ENCODE assay signal across 11 cellular contexts in genomic region chr6:100796049-100796823, GRCh38.
DNase-seq lines count a peak whose midpoint lies in the region; ATAC-seq, FAIRE-seq and TF ChIP-seq lines count a peak whose summit lies in the region.
"Had no signal": no experiment of that assay in that cellular context is flagged by ENCODE, and none has a peak within 500 bp of the region (broad histone marks: within the 10 kb centered on the region; RNA-seq: fewer than 3 reads in every experiment).

No MANE protein-coding gene starts in this region.

- H3K27me3 ChIP-seq in K562 (ENCODE audit: control insufficient read depth in 2 of 2, insufficient read depth in 2 of 2, low read length in 2 of 2) (no peaks in the 10 kb centered on the region), neural progenitor cell (no peaks in the 10 kb centered on the region)

- FAIRE-seq in K562 (lab: Jason Lieb, UNC) (no peak), RCC 7860 (lab: Jason Lieb, UNC) (no peak)
- FAIRE-seq: G401.6, TTC549, urothelium cell line had no signal

- no peak overlapping the region for H3K4me2 ChIP-seq in K562 (ENCODE audit: insufficient read depth, low read length)
- no peak overlapping the region for H3K4me2 ChIP-seq in neural progenitor cell

- H3K4me3 ChIP-seq in K562 (no peak overlapping the region), neural progenitor cell (no peak overlapping the region)

- no peak overlapping the region for H3K27ac Mint-ChIP-seq in activated CD4-positive, alpha-beta memory T cell treated with anti-CD3 and anti-CD28 coated beads, Interleukin-2, amount 10 ng/mL, durations not matched to agents 7 days and 5 days
- H3K27ac Mint-ChIP-seq in neural progenitor cell, result no peak overlapping the region

- peak; percentile 94 for ATAC-seq in GM18861 (IDR thresholded peaks at IDR 0.05; ENCODE audit: unreplicated experiment)
- ATAC-seq in GM21737 (IDR thresholded peaks at IDR 0.05; ENCODE audit: unreplicated experiment), result peak; percentile 94
- peak; percentile 95 for ATAC-seq in HG03460 (IDR thresholded peaks at IDR 0.05; ENCODE audit: unreplicated experiment)
- ATAC-seq in K562, result peak; percentile 88

- peak in 1 of 3 experiments; percentile 45; a peak in 2 of 6 replicates for TF ChIP-seq CTCF in K562 (IDR thresholded peaks at IDR 0.05 in 2 of 3, conservative IDR thresholded peaks at IDR 0.05 in 1 of 3; ENCODE audit: insufficient read depth in 2 of 3, low read depth in 1 of 3, low read length in 3 of 3)
- no peak for TF ChIP-seq CTCF in neural progenitor cell (IDR thresholded peaks at IDR 0.05)

- peaks cover 4% of the 10 kb centered on the region for H3F3A ChIP-seq in neural progenitor cell (ENCODE audit: low read depth)

- 63% methylated on average over 4 of the region's 4 CpGs for WGBS in K562 (ENCODE audit: insufficient coverage, low coverage, missing lambda C conversion rate)

- no peak overlapping the region for H3K27ac ChIP-seq in K562 (ENCODE audit: extremely low read depth, low read depth, low read length)
- no peak overlapping the region for H3K27ac ChIP-seq in neural progenitor cell

- H3K79me2 ChIP-seq in K562 (ENCODE audit: control insufficient read depth, insufficient read depth, low read length) (no peaks in the 10 kb centered on the region), neural progenitor cell (ENCODE audit: low read depth) (peaks cover 5% of the 10 kb centered on the region)

- H2AFZ ChIP-seq in K562 (ENCODE audit: low read depth, low read length) (no peak overlapping the region), neural progenitor cell (replicated peaks) (no peak overlapping the region)

- in situ Hi-C loops in K562 (cut with MboI), result no loop called here

- intact Hi-C loops in K562 (cut with micrococcal nuclease), result no loop called here

- H3K36me3 ChIP-seq in K562 (ENCODE audit: control insufficient read depth, insufficient read depth, low read length) (peaks cover 20% of the 10 kb centered on the region; the same call in 2 of the 3 replicates), neural progenitor cell (peaks cover 7% of the 10 kb centered on the region)

- no peaks in the 10 kb centered on the region for H3K4me1 Mint-ChIP-seq in activated CD4-positive, alpha-beta memory T cell treated with anti-CD3 and anti-CD28 coated beads, Interleukin-2, amount 10 ng/mL, durations not matched to agents 7 days and 5 days
- peaks cover 4% of the 10 kb centered on the region for H3K4me1 Mint-ChIP-seq in neural progenitor cell

- H3K9me3 Mint-ChIP-seq in activated CD4-positive, alpha-beta memory T cell treated with anti-CD3 and anti-CD28 coated beads, Interleukin-2, amount 10 ng/mL, durations not matched to agents 7 days and 5 days, result no peaks in the 10 kb centered on the region
- no peaks in the 10 kb centered on the region for H3K9me3 Mint-ChIP-seq in neural progenitor cell

- peaks cover 39% of the 10 kb centered on the region for H3K36me3 Mint-ChIP-seq in activated CD4-positive, alpha-beta memory T cell treated with anti-CD3 and anti-CD28 coated beads, Interleukin-2, amount 10 ng/mL, durations not matched to agents 7 days and 5 days (ENCODE audit: low read depth)
- no peaks in the 10 kb centered on the region for H3K36me3 Mint-ChIP-seq in neural progenitor cell

- DNase-seq in K562 (ENCODE audit: extremely low read depth in 1 of 4, low spot score in 3 of 4) (peak in 2 of 4 experiments; percentile 5 to 11), NCI-H226 (no peak), neural progenitor cell (ENCODE audit: low spot score) (no peak), RCC 7860 (ENCODE audit: low spot score) (no peak)
- DNase-seq in activated CD4-positive, alpha-beta memory T cell treated with anti-CD3 and anti-CD28 coated beads, Interleukin-2, amount 10 ng/mL, durations not matched to agents 7 days and 5 days, result no peak

- H4K20me1 ChIP-seq in K562 (replicated peaks; ENCODE audit: control insufficient read depth, insufficient read depth, low read length), result no peaks in the 10 kb centered on the region
- no peaks in the 10 kb centered on the region for H4K20me1 ChIP-seq in neural progenitor cell (ENCODE audit: low read depth)

- H3K4me3 Mint-ChIP-seq in activated CD4-positive, alpha-beta memory T cell treated with anti-CD3 and anti-CD28 coated beads, Interleukin-2, amount 10 ng/mL, durations not matched to agents 7 days and 5 days, result no peak overlapping the region
- no peak overlapping the region for H3K4me3 Mint-ChIP-seq in neural progenitor cell

- TF ChIP-seq POLR2A in K562 (conservative IDR thresholded peaks at IDR 0.05), result no peak

- no TSS peak for BruUV-seq in K562 (replicated peaks; lab: Mats Ljungman, UMichigan)

- H3K4me1 ChIP-seq in K562 (replicated peaks in 1 of 2; ENCODE audit: control insufficient read depth in 2 of 2, insufficient read depth in 2 of 2, low read length in 2 of 2) (no peaks in the 10 kb centered on the region), neural progenitor cell (peaks cover 20% of the 10 kb centered on the region)

- no peak overlapping the region for H3K9ac ChIP-seq in K562 (ENCODE audit: insufficient read depth in 1 of 2, low read depth in 2 of 2, low read length in 2 of 2)
- H3K9ac ChIP-seq in neural progenitor cell, result no peak overlapping the region

- TF ChIP-seq RAD21 in K562 (CRISPR knock-in tag; conservative IDR thresholded peaks at IDR 0.05 in 1 of 2, IDR thresholded peaks at IDR 0.05 in 1 of 2), result peak in 1 of 2 experiments; percentile 54; a peak in 2 of 4 replicates

- H3K9me3 ChIP-seq in K562 (replicated peaks; ENCODE audit: control insufficient read depth, insufficient read depth, low read depth, low read length) (no peaks in the 10 kb centered on the region), neural progenitor cell (ENCODE audit: low read depth) (no peaks in the 10 kb centered on the region)

- CTCF ChIA-PET in K562 (lab: Yijun Ruan, JAX; ENCODE audit: low intra/inter-chr PET ratio), result no interaction called here
- CTCF ChIA-PET in activated CD4-positive, alpha-beta memory T cell treated with anti-CD3 and anti-CD28 coated beads, Interleukin-2, amount 10 ng/mL, durations not matched to agents 7 days and 5 days (lab: Charles Lee), result no interaction called here

- TF ChIP-seq EP300 in K562 (IDR thresholded peaks at IDR 0.05; ENCODE audit: low read length), result no peak

- POLR2A ChIA-PET in K562 (lab: Yijun Ruan, JAX), result no interaction called here
- POLR2A ChIA-PET in activated CD4-positive, alpha-beta memory T cell treated with anti-CD3 and anti-CD28 coated beads, Interleukin-2, amount 10 ng/mL, durations not matched to agents 7 days and 5 days (lab: Charles Lee), result no interaction called here

- H3K9me1 ChIP-seq in K562 (ENCODE audit: control insufficient read depth, insufficient read depth, low read length), result no peaks in the 10 kb centered on the region

- no peaks in the 10 kb centered on the region for H3K27me3 Mint-ChIP-seq in activated CD4-positive, alpha-beta memory T cell treated with anti-CD3 and anti-CD28 coated beads, Interleukin-2, amount 10 ng/mL, durations not matched to agents 7 days and 5 days
- H3K27me3 Mint-ChIP-seq in neural progenitor cell (ENCODE audit: insufficient read depth, low read depth), result no peaks in the 10 kb centered on the region

TF ChIP-seq in K562, 482 proteins besides CTCF, POLR2A, EP300 and RAD21:
- TF ChIP-seq FOXO4 (CRISPR knock-in tag; IDR thresholded peaks at IDR 0.05) (no peak), RBM25 (IDR thresholded peaks at IDR 0.05; ENCODE audit: low read depth, low read length, severe bottlenecking) (peak; percentile 92)
